Comparison of ENCODE assay signal across 8 cellular contexts in the genomic region with DNA sequence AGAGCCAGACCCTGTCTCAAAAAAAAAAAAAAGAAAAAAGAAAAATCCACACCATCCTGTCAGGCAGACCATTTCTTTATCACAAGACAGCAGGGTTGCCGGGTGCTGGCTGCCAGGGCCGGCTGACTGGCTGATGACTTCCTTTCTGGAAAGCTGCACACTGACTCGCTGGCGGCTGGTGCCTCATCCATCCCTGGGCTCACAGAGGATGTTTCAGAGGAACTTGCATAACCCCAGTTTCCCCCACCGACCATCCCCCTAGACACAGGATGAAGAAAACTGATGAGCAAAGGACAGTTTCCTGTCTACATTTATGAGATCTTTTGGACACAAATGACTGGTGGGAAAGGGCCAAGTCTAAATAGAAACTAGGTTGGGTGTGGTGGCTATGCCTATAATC.
DNase-seq lines count a peak whose midpoint lies in the region; ATAC-seq and TF ChIP-seq lines count a peak whose summit lies in the region.

No MANE protein-coding gene starts in this region.

- H3K4me3 ChIP-seq in RWPE2 (ENCODE audit: severe bottlenecking) = no peak overlapping the region

- peaks cover 11% of the 10 kb centered on the region for H3K4me1 ChIP-seq in RWPE2 (ENCODE audit: insufficient read depth, poor library complexity, severe bottlenecking)

- DNase-seq in GM03348 (ENCODE audit: low spot score) (peak; percentile 77), RWPE2 (ENCODE audit: low spot score) (no peak), fibroblast of gingiva (ENCODE audit: low read depth) (peak; percentile 13), posterior cingulate gyrus (peak in 7 of 10 donors; percentile 15 to 89 (median 39)), superior temporal gyrus (ENCODE audit: extremely low spot score) (no peak), DMS53 treated with DMSO at 0.1 percent for 48 hours (lab: John Stamatoyannopoulos, UW; ENCODE audit: unreplicated experiment) (no peak), NCI-H2196 (lab: John Stamatoyannopoulos, UW; ENCODE audit: unreplicated experiment) (no peak)

- H3K9me3 ChIP-seq in RWPE2 (ENCODE audit: severe bottlenecking) = no peaks in the 10 kb centered on the region

- intact Hi-C loops in posterior cingulate gyrus (cut with DNase I) = no loop called here

- H3K27ac ChIP-seq in RWPE2 (ENCODE audit: poor library complexity, severe bottlenecking) = peak overlapping the region; percentile 0

- peak; percentile 21; the same call in 1 of the 3 replicates for ATAC-seq in RWPE2 (ENCODE audit: low read depth)
- ATAC-seq in HG03354 (IDR thresholded peaks at IDR 0.05; ENCODE audit: poor library complexity, severe bottlenecking, unreplicated experiment) = no peak

- TF ChIP-seq CTCF in RWPE2 (IDR thresholded peaks at IDR 0.05; ENCODE audit: poor library complexity, severe bottlenecking) = no peak

- no peaks in the 10 kb centered on the region; the same call in 1 of the 2 replicates for H3K36me3 ChIP-seq in RWPE2 (ENCODE audit: low read depth)

- H3K27me3 ChIP-seq in RWPE2 (ENCODE audit: insufficient read depth, poor library complexity, severe bottlenecking) = no peaks in the 10 kb centered on the region

Comparison
In these comparisons a context has a peak if more than half of its experiments do, and no peak if none do; other contexts are left out.
1. DNase-seq: peak in GM03348 (single experiment), fibroblast of gingiva (single experiment) and posterior cingulate gyrus (7 of 10); none in RWPE2 (single experiment), superior temporal gyrus (single experiment), DMS53 treated with DMSO at 0.1 percent for 48 hours (single experiment) and NCI-H2196 (single experiment).